ENCODE assay signal across 7 cellular contexts in the genomic region with DNA sequence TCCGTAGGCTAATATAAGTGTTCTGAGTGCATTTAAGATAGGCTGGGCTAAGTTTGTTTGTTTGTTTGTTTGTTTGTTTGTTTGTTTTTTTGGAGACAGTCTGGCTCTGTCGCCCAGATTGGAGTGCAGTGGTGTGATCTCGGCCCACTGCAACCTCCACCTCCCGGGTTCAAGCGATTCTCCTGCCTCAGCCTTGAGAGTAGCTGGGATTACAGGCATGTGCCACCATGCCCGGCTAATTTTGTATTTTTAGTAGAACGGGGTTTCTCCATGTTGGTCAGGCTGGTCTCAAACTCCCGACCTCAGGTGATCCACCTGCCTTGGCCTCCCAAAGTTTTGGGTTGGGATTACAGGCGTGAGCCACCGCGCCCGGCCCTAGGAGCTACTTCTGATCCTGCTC. TPM values are rescaled to one million over a fixed set of nuclear protein-coding genes. Genes with fewer than 3 reads are reported as not detected.
DNase-seq lines count a peak whose midpoint lies in the region; ATAC-seq, FAIRE-seq and TF ChIP-seq lines count a peak whose summit lies in the region.
"Not testable (repeated sequence)": the region's sequence is repeated elsewhere in the genome, so short reads cannot be mapped to it uniquely, and the experiment has no call there.

No MANE protein-coding gene starts in this region.

- not testable (repeated sequence) for DNase-seq in PC-3; activated CD4-positive, alpha-beta memory T cell treated with anti-CD3 and anti-CD28 coated beads for 36 hours; astrocyte (ENCODE audit: low read depth); hepatocyte (ENCODE audit: low spot score); trophoblast cell

- H3K79me2 ChIP-seq in DOHH2 (ENCODE audit: control insufficient read depth, low read length): peaks cover 96% of the 10 kb centered on the region
- H3K79me2 ChIP-seq in PC-3 (ENCODE audit: low read length): peaks cover 95% of the 10 kb centered on the region
- H3K79me2 ChIP-seq in astrocyte (ENCODE audit: insufficient read depth, low read length): peaks cover 93% of the 10 kb centered on the region
- peaks cover 94% of the 10 kb centered on the region for H3K79me2 ChIP-seq in hepatocyte
- peaks cover 45% of the 10 kb centered on the region for H3K79me2 ChIP-seq in trophoblast cell (ENCODE audit: control insufficient read depth, insufficient read depth, low read length, poor library complexity)

- H3K79me1 ChIP-seq in trophoblast cell (ENCODE audit: low read length): peaks cover 18% of the 10 kb centered on the region

- H3K9ac ChIP-seq in HUES48 (ENCODE audit: low read depth, low read length); PC-3 (ENCODE audit: low read length); astrocyte (ENCODE audit: low read length); trophoblast cell (ENCODE audit: low read length): not testable (repeated sequence)

- H4K20me1 ChIP-seq in DOHH2 (ENCODE audit: control insufficient read depth, insufficient read depth, low read depth, low read length): peaks cover 52% of the 10 kb centered on the region
- peaks cover 58% of the 10 kb centered on the region for H4K20me1 ChIP-seq in PC-3 (ENCODE audit: low read length)
- peaks cover 85% of the 10 kb centered on the region for H4K20me1 ChIP-seq in astrocyte (ENCODE audit: insufficient read depth, low read length)
- H4K20me1 ChIP-seq in hepatocyte (ENCODE audit: insufficient read depth, poor library complexity, severe bottlenecking): peaks cover 77% of the 10 kb centered on the region

- H3K9me2 ChIP-seq in DOHH2 (replicated peaks; ENCODE audit: control insufficient read depth, low read length); PC-3 (replicated peaks; ENCODE audit: low read length); hepatocyte (replicated peaks; ENCODE audit: insufficient read depth): not testable (repeated sequence)

- H2BK120ac ChIP-seq in trophoblast cell (ENCODE audit: insufficient read depth, low read length, poor library complexity): not testable (repeated sequence)

- H3K27me3 Mint-ChIP-seq in activated CD4-positive, alpha-beta memory T cell treated with anti-CD3 and anti-CD28 coated beads for 36 hours; astrocyte (ENCODE audit: low read depth, unreplicated experiment): not testable (repeated sequence)

- H3K4me3 Mint-ChIP-seq in activated CD4-positive, alpha-beta memory T cell treated with anti-CD3 and anti-CD28 coated beads for 36 hours: peak overlapping the region; percentile 69
- H3K4me3 Mint-ChIP-seq in astrocyte (ENCODE audit: unreplicated experiment): peak overlapping the region; percentile 7

- H3K18ac ChIP-seq in trophoblast cell (ENCODE audit: low read length): not testable (repeated sequence)

- H3K36me3 Mint-ChIP-seq in activated CD4-positive, alpha-beta memory T cell treated with anti-CD3 and anti-CD28 coated beads for 36 hours; astrocyte (ENCODE audit: low read depth, unreplicated experiment): not testable (repeated sequence)

- peak overlapping the region; percentile 86 for H3K27ac Mint-ChIP-seq in activated CD4-positive, alpha-beta memory T cell treated with anti-CD3 and anti-CD28 coated beads for 36 hours
- not testable (repeated sequence) for H3K27ac Mint-ChIP-seq in astrocyte (ENCODE audit: unreplicated experiment)

- H3K4me3 ChIP-seq in DOHH2 (ENCODE audit: low read length) (peak overlapping the region; percentile 84), HUES48 (ENCODE audit: low read depth, low read length) (peak overlapping the region; percentile 63)
- not testable (repeated sequence) for H3K4me3 ChIP-seq in PC-3 (ENCODE audit: low read length); astrocyte (ENCODE audit: insufficient read depth, low read depth, low read length); hepatocyte; trophoblast cell (ENCODE audit: low read depth, low read length)

- H3K27me3 ChIP-seq in DOHH2 (ENCODE audit: control insufficient read depth, low read length); HUES48 (ENCODE audit: control insufficient read depth, insufficient read depth, low read length); PC-3 (ENCODE audit: low read length); astrocyte (ENCODE audit: insufficient read depth, low read length); hepatocyte; trophoblast cell (ENCODE audit: insufficient read depth, low read length): not testable (repeated sequence)

- FAIRE-seq in astrocyte (lab: Jason Lieb, UNC): not testable (repeated sequence)

- TF ChIP-seq CTCF in DOHH2 (IDR thresholded peaks at IDR 0.05; ENCODE audit: low read depth, low read length, poor library complexity, severe bottlenecking); PC-3 (conservative IDR thresholded peaks at IDR 0.05; ENCODE audit: low read depth, low read length); astrocyte (IDR thresholded peaks at IDR 0.05; ENCODE audit: insufficient read depth, low read depth, low read length); hepatocyte (IDR thresholded peaks at IDR 0.05; ENCODE audit: poor library complexity): not testable (repeated sequence)

- peaks cover 54% of the 10 kb centered on the region for H3K4me1 Mint-ChIP-seq in activated CD4-positive, alpha-beta memory T cell treated with anti-CD3 and anti-CD28 coated beads for 36 hours (ENCODE audit: low read depth)
- H3K4me1 Mint-ChIP-seq in astrocyte (ENCODE audit: low read depth, unreplicated experiment): peaks cover 30% of the 10 kb centered on the region

- H4K8ac ChIP-seq in trophoblast cell (ENCODE audit: low read depth, low read length): not testable (repeated sequence)

- not testable (repeated sequence) for BruUV-seq in PC-3 (replicated peaks; lab: Mats Ljungman, UMichigan)

- not testable (repeated sequence) for H4K91ac ChIP-seq in trophoblast cell (ENCODE audit: low read depth, low read length)

- POLR2A ChIA-PET in PC-3 (lab: Charles Lee; ENCODE audit: unreplicated experiment): interaction anchor here (0.8 kb wide), 1 partner anchor 108 kb away, joined by 5 read pairs; no protein-coding TSS in a partner anchor
- POLR2A ChIA-PET in activated CD4-positive, alpha-beta memory T cell treated with anti-CD3 and anti-CD28 coated beads for 36 hours (lab: Charles Lee): interaction anchor here (2.9 kb wide), 1 partner anchor 99 kb away, joined by 9 read pairs; a partner anchor contains a TSS

- not testable (repeated sequence) for H3K9me3 ChIP-seq in DOHH2 (ENCODE audit: control insufficient read depth, insufficient read depth, low read length); HUES48 (ENCODE audit: control insufficient read depth, insufficient read depth, low read length); PC-3 (ENCODE audit: low read length); astrocyte (ENCODE audit: insufficient read depth, low read depth, low read length); hepatocyte (ENCODE audit: low read depth); trophoblast cell (ENCODE audit: insufficient read depth, low read depth, low read length)

- not testable (repeated sequence) for H4K12ac ChIP-seq in trophoblast cell (ENCODE audit: low read depth, low read length)

- H2AFZ ChIP-seq in PC-3 (ENCODE audit: low read length); astrocyte (ENCODE audit: low read depth, low read length); hepatocyte; trophoblast cell (ENCODE audit: insufficient read depth, low read length, poor library complexity): not testable (repeated sequence)

- H3K14ac ChIP-seq in trophoblast cell (ENCODE audit: low read length): not testable (repeated sequence)

- WGBS in hepatocyte (ENCODE audit: low lambda C conversion rate, missing lambda C conversion rate): 82% methylated on average over 11 of the region's 12 CpGs
- WGBS in trophoblast cell (ENCODE audit: extremely low coverage, insufficient coverage, insufficient read length): no CpG with 5 or more reads among the region's 12 CpGs

- not testable (repeated sequence) for ATAC-seq in PC-3

- H3K4me1 ChIP-seq in DOHH2 (ENCODE audit: control insufficient read depth, low read length): peaks cover 63% of the 10 kb centered on the region
- peaks cover 46% of the 10 kb centered on the region for H3K4me1 ChIP-seq in HUES48 (ENCODE audit: control insufficient read depth, insufficient read depth, low read length)
- H3K4me1 ChIP-seq in PC-3 (ENCODE audit: insufficient read depth, low read length): peaks cover 25% of the 10 kb centered on the region
- not testable (repeated sequence) for H3K4me1 ChIP-seq in astrocyte (ENCODE audit: insufficient read depth, low read length)
- peaks cover 35% of the 10 kb centered on the region for H3K4me1 ChIP-seq in hepatocyte (ENCODE audit: insufficient read depth)
- peaks cover 0 to 15% of the 10 kb centered on the region in 2 experiments for H3K4me1 ChIP-seq in trophoblast cell (ENCODE audit: control insufficient read depth in 1 of 2, insufficient read depth in 2 of 2, low read length in 2 of 2)

- peak overlapping the region; percentile 96 for H3K4me2 ChIP-seq in DOHH2 (ENCODE audit: low read length)
- peak overlapping the region; percentile 88 for H3K4me2 ChIP-seq in PC-3 (ENCODE audit: low read length)
- H3K4me2 ChIP-seq in astrocyte (ENCODE audit: low read length); trophoblast cell (ENCODE audit: low read length): not testable (repeated sequence)
- peak overlapping the region; percentile 86 for H3K4me2 ChIP-seq in hepatocyte

- H3K4ac ChIP-seq in trophoblast cell (ENCODE audit: low read depth, low read length): peak overlapping the region; percentile 89

- not testable (repeated sequence) for H2AK5ac ChIP-seq in trophoblast cell (ENCODE audit: low read length)

- H2BK12ac ChIP-seq in trophoblast cell (ENCODE audit: low read length): not testable (repeated sequence)

- not testable (repeated sequence) for H3F3A ChIP-seq in DOHH2 (ENCODE audit: control insufficient read depth, insufficient read depth); PC-3 (ENCODE audit: low read length, unreplicated experiment)

- CTCF ChIA-PET in PC-3 (lab: Charles Lee): not testable (repeated sequence)
- CTCF ChIA-PET in activated CD4-positive, alpha-beta memory T cell treated with anti-CD3 and anti-CD28 coated beads for 36 hours (lab: Charles Lee): interaction anchor here (0.9 kb wide), 1 partner anchor 109 kb away, joined by 3 read pairs; no protein-coding TSS in a partner anchor

- H3K23ac ChIP-seq in trophoblast cell (ENCODE audit: low read length): not testable (repeated sequence)

- intact Hi-C loops in PC-3 (cut with micrococcal nuclease): loop anchor here (5.0 to 10.0 kb wide), 3 partner anchors 52 to 185 kb away; a partner anchor contains a TSS
- intact Hi-C loops in activated CD4-positive, alpha-beta memory T cell treated with anti-CD3 and anti-CD28 coated beads for 36 hours (cut with micrococcal nuclease): loop anchor here (2.0 to 5.0 kb wide), 5 partner anchors 53 to 723 kb away; a partner anchor contains a TSS

- peaks cover 75% of the 10 kb centered on the region for H3K36me3 ChIP-seq in DOHH2 (ENCODE audit: control insufficient read depth, low read length)
- H3K36me3 ChIP-seq in HUES48 (ENCODE audit: control insufficient read depth, insufficient read depth, low read length); PC-3 (ENCODE audit: low read depth, low read length); astrocyte (ENCODE audit: insufficient read depth, low read length); hepatocyte (replicated peaks; ENCODE audit: insufficient read depth, low read depth); trophoblast cell (ENCODE audit: control insufficient read depth in 1 of 2, insufficient read depth in 2 of 2, low read length in 2 of 2): not testable (repeated sequence)

- not testable (repeated sequence) for H2BK5ac ChIP-seq in trophoblast cell (ENCODE audit: low read depth, low read length, poor library complexity)

- H3K27ac ChIP-seq in DOHH2 (ENCODE audit: low read depth, low read length); PC-3 (ENCODE audit: low read length); astrocyte (ENCODE audit: low read depth, low read length); hepatocyte; trophoblast cell (ENCODE audit: low read depth, low read length): not testable (repeated sequence)
- H3K27ac ChIP-seq in HUES48 (ENCODE audit: low read depth, low read length): peak overlapping the region; percentile 78

- not testable (repeated sequence) for H3K9me3 Mint-ChIP-seq in activated CD4-positive, alpha-beta memory T cell treated with anti-CD3 and anti-CD28 coated beads for 36 hours; astrocyte (ENCODE audit: unreplicated experiment)

RNA-seq across cellular contexts. Expression of a gene that starts 4.7 kb away (rescaled TPM):
- total RNA-seq in PC-3 (2014; rRNA removed): 63.9 and 123 TPM in 2 replicates
- total RNA-seq in activated CD4-positive, alpha-beta memory T cell treated with anti-CD3 and anti-CD28 coated beads for 36 hours: 100 to 1,000 TPM; 186 to 201 TPM
- total RNA-seq in astrocyte: 234 and 243 TPM in 2 replicates
- total RNA-seq in hepatocyte: 68.4 and 75.0 TPM in 2 replicates
- polyA plus RNA-seq in hepatocyte: 62.9 and 64.7 TPM in 2 replicates
- 106 and 113 TPM in 2 replicates for polyA plus RNA-seq in trophoblast cell (2013)
